Comparison of ENCODE assay signal across 8 cellular contexts in genomic region chr5:67481362-67481761, GRCh38.
"Had no signal": no experiment of that assay in that cellular context is flagged by ENCODE, and none has a peak within 500 bp of the region (broad histone marks: within the 10 kb centered on the region; RNA-seq: fewer than 3 reads in every experiment).

No MANE protein-coding gene starts in this region.

- H3K4me3 Mint-ChIP-seq: GM23338, H9, IgD-negative memory B cell had no signal

- H3K27ac Mint-ChIP-seq: GM23338, H9, IgD-negative memory B cell had no signal

- FAIRE-seq: H1, H54, HepG2 had no signal

- H3K27ac ChIP-seq: HL-60 had no signal

- H3K4me1 Mint-ChIP-seq: GM23338, H9, IgD-negative memory B cell had no signal

- H3K4me3 ChIP-seq: GM23338 had no signal

- H2AFZ ChIP-seq: GM23338 had no signal

- H3K4me2 ChIP-seq: GM23338 had no signal

- ATAC-seq: GM23338, HepG2 had no signal

- DNase-seq: H9, HCEC 1CT had no signal
